8 cellular contexts compared by ENCODE assay signal in genomic region chr15:82539690-82540054, GRCh38. TPM values are rescaled to one million over a fixed set of nuclear protein-coding genes. Genes with fewer than 3 reads are reported as not detected.
DNase-seq lines count a peak whose midpoint lies in the region; ATAC-seq and TF ChIP-seq lines count a peak whose summit lies in the region.

No MANE protein-coding gene starts in this region.

- 0% methylated on average over 6 of the region's 23 CpGs for WGBS in right lobe of liver (ENCODE audit: insufficient coverage, low coverage, low lambda C conversion rate, missing lambda C conversion rate)
- WGBS in transverse colon (ENCODE audit: low coverage in 1 of 2), 2 donors: 0 to 3% methylated on average over 6 to 23 of the region's 23 CpGs

- peak overlapping the region; percentile 92 for H3K4me3 Mint-ChIP-seq in MCF 10A (ENCODE audit: unreplicated experiment)

- no TSS peak for BruUV-seq in MCF 10A (replicated peaks; lab: Mats Ljungman, UMichigan)

- H3K27ac ChIP-seq in right lobe of liver: peak overlapping the region; percentile 49 to 76 (median 68)
- peak overlapping the region; percentile 89 to 92 (median 90) for H3K27ac ChIP-seq in transverse colon

- TF ChIP-seq CTCF in BJ (IDR thresholded peaks at IDR 0.05; ENCODE audit: insufficient read depth, low read depth, low read length) (no peak), MCF 10A (IDR thresholded peaks at IDR 0.05; ENCODE audit: unreplicated experiment) (no peak), right lobe of liver (IDR thresholded peaks at IDR 0.05) (no peak), transverse colon (IDR thresholded peaks at IDR 0.05) (no peak)

- H3K4me1 ChIP-seq in right lobe of liver (peaks cover 0 to 21% (median 9%) of the 10 kb centered on the region in 4 donors), transverse colon (peaks cover 4 to 25% (median 18%) of the 10 kb centered on the region in 4 donors)

- H3K27me3 Mint-ChIP-seq in MCF 10A (ENCODE audit: insufficient read depth, unreplicated experiment): no peaks in the 10 kb centered on the region

- TF ChIP-seq EP300 in transverse colon (IDR thresholded peaks at IDR 0.05; ENCODE audit: low read depth): no peak

- intact Hi-C loops in MCF 10A (cut with micrococcal nuclease) (loop anchor here (1.0 to 5.0 kb wide), 2 partner anchors 211 to 268 kb away; partner anchors contain the start of genes FSD2 and WHAMM), right lobe of liver (cut with DNase I) (no loop called here), transverse colon (cut with DNase I; ENCODE audit: low total_unique reads) (no loop called here)

- TF ChIP-seq POLR2A in right lobe of liver (IDR thresholded peaks at IDR 0.05): no peak
- no peak for TF ChIP-seq POLR2A in transverse colon (IDR thresholded peaks at IDR 0.05)

- H3K27me3 ChIP-seq in BJ (ENCODE audit: control insufficient read depth, insufficient read depth, low read length) (no peaks in the 10 kb centered on the region), right lobe of liver (no peaks in the 10 kb centered on the region), transverse colon (peaks cover 11% of the 10 kb centered on the region)

- H3K9me3 ChIP-seq in right lobe of liver: no peaks in the 10 kb centered on the region
- no peaks in the 10 kb centered on the region for H3K9me3 ChIP-seq in transverse colon

- ATAC-seq in HG03354 (IDR thresholded peaks at IDR 0.05; ENCODE audit: poor library complexity, severe bottlenecking, unreplicated experiment) (peak; percentile 5), right lobe of liver (peak; percentile 10 to 38 (median 26)), GM18861 (IDR thresholded peaks at IDR 0.05; ENCODE audit: unreplicated experiment) (no peak)

- POLR2A ChIA-PET in BJ (lab: Charles Lee) (interaction anchor here (1.4 kb wide), 1 partner anchor 210 kb away, joined by 5 read pairs; no protein-coding TSS in a partner anchor), MCF 10A (lab: Yijun Ruan, JAX) (interaction anchor here (0.6 to 9.2 kb wide), 22 partner anchors 9 to 527 kb away, joined by 3 to 183 read pairs (median 6); partner anchors contain the start of genes AP3B2, BTBD1, C15orf40 and EFL1)

- DNase-seq in BJ (ENCODE audit: low read depth): no peak
- DNase-seq in MCF 10A (ENCODE audit: unreplicated experiment): no peak
- peak in 2 of 3 donors; percentile 61 to 62 for DNase-seq in right lobe of liver
- peak; percentile 28 for DNase-seq in transverse colon
- no peak for DNase-seq in mucosa of gallbladder (ENCODE audit: low spot score)
- no peak for DNase-seq in Kasumi-1 (lab: John Stamatoyannopoulos, UW)

- no peaks in the 10 kb centered on the region for H3K9me3 Mint-ChIP-seq in MCF 10A (ENCODE audit: unreplicated experiment)

- H3K27ac Mint-ChIP-seq in MCF 10A (ENCODE audit: low read depth, unreplicated experiment): peak overlapping the region; percentile 81

- H3K4me1 Mint-ChIP-seq in MCF 10A (ENCODE audit: insufficient read depth, unreplicated experiment): peaks cover 30% of the 10 kb centered on the region

- peaks cover 15% of the 10 kb centered on the region for H3K36me3 ChIP-seq in BJ (ENCODE audit: control insufficient read depth, insufficient read depth, low read length)
- peaks cover 7 to 36% (median 25%) of the 10 kb centered on the region in 4 donors for H3K36me3 ChIP-seq in right lobe of liver
- H3K36me3 ChIP-seq in transverse colon: peaks cover 0 to 22% (median 10%) of the 10 kb centered on the region in 4 donors

- peaks cover 64% of the 10 kb centered on the region for H3K36me3 Mint-ChIP-seq in MCF 10A (ENCODE audit: insufficient read depth, unreplicated experiment)

- in situ Hi-C loops in transverse colon (cut with MboI; ENCODE audit: low pct_ligation_motif_present in 1 of 4, low pct_unique_long_range_greater_than_20kb in 1 of 4, low sequenced_read_pairs in 3 of 4): loop anchor here (25.0 kb wide), 2 partner anchors 152 to 473 kb away; partner anchors contain the start of gene C15orf40 (in 4 of the 4)

- CTCF ChIA-PET in BJ (lab: Yijun Ruan, JAX): interaction anchor here (0.6 to 2.4 kb wide), 10 partner anchors 9 to 521 kb away, joined by 3 to 25 read pairs (median 4); partner anchors contain the start of gene WHAMM
- CTCF ChIA-PET in MCF 10A (lab: Yijun Ruan, JAX): interaction anchor here (0.6 to 3.0 kb wide), 9 partner anchors 8 to 318 kb away, joined by 3 to 17 read pairs (median 3); no protein-coding TSS in a partner anchor

- H3K4me3 ChIP-seq in BJ (ENCODE audit: low read depth, low read length): peak overlapping the region; percentile 91
- peak overlapping the region; percentile 86 to 97 (median 96) for H3K4me3 ChIP-seq in right lobe of liver
- peak overlapping the region; percentile 74 to 84 (median 78) for H3K4me3 ChIP-seq in transverse colon

RNA-seq across cellular contexts. Expression of gene RPS17, which starts 0.6 kb away (rescaled TPM):
- 3,235 and 5,021 TPM in 2 replicates for polyA plus RNA-seq in BJ (2011; rRNA removed)
- 498 and 722 TPM in 2 replicates for polyA minus RNA-seq in BJ (2011; rRNA and poly(A)+ RNA removed)
- total RNA-seq in MCF 10A (2022) (2,707 and 3,065 TPM in 2 replicates), right lobe of liver (100 to 1,000 TPM; 503 to 807 (median 550) TPM), transverse colon (1,000 to 10,000 TPM in 3 of 4 donors, 100 to 1,000 TPM in 1; 649 to 1,349 (median 1,094) TPM), mucosa of gallbladder (753 TPM)

Comparison
In these comparisons a context has a peak if more than half of its experiments do, and no peak if none do; other contexts are left out.
1. DNase-seq: peak in right lobe of liver (2 of 3) and transverse colon (single experiment); none in BJ (single experiment), MCF 10A (single experiment), mucosa of gallbladder (single experiment) and Kasumi-1 (0 of 2).
2. Peak in every context shown above with its lines, with median percentiles within 50 percentile points of each other: H3K4me3 ChIP-seq.